Comparison of ENCODE assay signal across 33 cellular contexts in genomic region chr12:89791286-89791685, GRCh38.
"Had no signal": no experiment of that assay in that cellular context is flagged by ENCODE, and none has a peak within 500 bp of the region (broad histone marks: within the 10 kb centered on the region; RNA-seq: fewer than 3 reads in every experiment).

No MANE protein-coding gene starts in this region.

- ATAC-seq: activated naive CD4-positive, alpha-beta T cell treated with anti-CD3 and anti-CD28 coated beads, Interleukin-2, amount 50 U/mL, for 72 hours; activated T-cell treated with anti-CD3 and anti-CD28 coated beads, Interleukin-2, amount 50 U/mL, for 72 hours; effector memory CD8-positive, alpha-beta T cell; gastroesophageal sphincter; T-helper 17 cell; WTC11 had no signal

- H3K4me3 Mint-ChIP-seq: activated CD4-positive, alpha-beta memory T cell treated with anti-CD3 and anti-CD28 coated beads, Interleukin-2, amount 10 ng/mL, durations not matched to agents 7 days and 5 days; activated CD4-positive, alpha-beta T cell treated with anti-CD3 and anti-CD28 coated beads, Interleukin-2, amount 10 ng/mL, durations not matched to agents 7 days and 5 days; activated naive CD4-positive, alpha-beta T cell treated with anti-CD3 and anti-CD28 coated beads, Interleukin-2, amount 10 ng/mL, durations not matched to agents 7 days and 5 days; activated naive CD8-positive, alpha-beta T cell treated with anti-CD3 and anti-CD28 coated beads, Interleukin-2, amount 10 ng/mL, durations not matched to agents 7 days and 5 days; activated T-cell treated with anti-CD3 and anti-CD28 coated beads, Interleukin-2, amount 50 U/mL, for 24 hours; activated T-cell treated with anti-CD3 and anti-CD28 coated beads, Interleukin-2, amount 50 U/mL, for 72 hours; brain; dendritic cell treated with granulocyte-macrophage colony-stimulating factor and Interleukin-4, amounts not matched to agents 40 ng/mL and 50 ng/mL, for 4 days; effector memory CD8-positive, alpha-beta T cell; T-helper 17 cell; T-helper 2 cell treated with Interferon-gamma antibody and Interleukin-4, amounts not matched to agents 5 μg/mL and 100 μg/mL, for 36 hours; WTC11 had no signal

- H3K27me3 ChIP-seq: ascending aorta, breast epithelium, cardiac muscle cell, esophagus muscularis mucosa, gastroesophageal sphincter had no signal

- H3K4me3 ChIP-seq: ascending aorta, breast epithelium, cardiac muscle cell, coronary artery, esophagus muscularis mucosa, gastroesophageal sphincter had no signal

- H3K36me3 Mint-ChIP-seq: activated naive CD4-positive, alpha-beta T cell treated with anti-CD3 and anti-CD28 coated beads, Interleukin-2, amount 10 ng/mL, durations not matched to agents 7 days and 5 days; brain had no signal

- H3K9me3 Mint-ChIP-seq: effector memory CD8-positive, alpha-beta T cell had no signal

- H3K36me3 ChIP-seq: ascending aorta, breast epithelium, cardiac muscle cell, esophagus muscularis mucosa, gastroesophageal sphincter had no signal

- H3K27ac ChIP-seq: ascending aorta, breast epithelium, cardiac muscle cell, coronary artery, esophagus muscularis mucosa, gastroesophageal sphincter, VCaP had no signal

- DNase-seq: activated CD4-positive, alpha-beta memory T cell treated with anti-CD3 and anti-CD28 coated beads, Interleukin-2, amount 10 ng/mL, durations not matched to agents 7 days and 5 days; activated CD4-positive, alpha-beta T cell treated with anti-CD3 and anti-CD28 coated beads for 1 hour; activated CD4-positive, alpha-beta T cell treated with anti-CD3 and anti-CD28 coated beads for 4 hours; activated CD4-positive, alpha-beta T cell treated with anti-CD3 and anti-CD28 coated beads, Interleukin-2, amount 10 ng/mL, durations not matched to agents 7 days and 5 days; activated CD4-positive, alpha-beta T cell treated with anti-CD3 and anti-CD28 coated beads, Interleukin-2, amount 50 U/mL, for 4 hours; activated CD8-positive, alpha-beta memory T cell treated with anti-CD3 and anti-CD28 coated beads, Interleukin-2, amount 50 U/mL, for 48 hours; activated gamma-delta T cell; activated naive CD4-positive, alpha-beta T cell; activated naive CD4-positive, alpha-beta T cell treated with anti-CD3 and anti-CD28 coated beads, Interleukin-2, amount 10 ng/mL, durations not matched to agents 7 days and 5 days; activated naive CD8-positive, alpha-beta T cell treated with anti-CD3 and anti-CD28 coated beads, Interleukin-2, amount 10 ng/mL, durations not matched to agents 7 days and 5 days; activated T-cell treated with anti-CD3 and anti-CD28 coated beads for 4 hours; activated T-cell treated with anti-CD3 and anti-CD28 coated beads, Interleukin-2, amount 50 U/mL, for 24 hours; activated T-cell treated with anti-CD3 and anti-CD28 coated beads, Interleukin-2, amount 50 U/mL, for 72 hours; central memory CD4-positive, alpha-beta T cell; cerebellar nuclear complex; effector CD4-positive, alpha-beta T cell; effector memory CD8-positive, alpha-beta T cell; erythroblast; foreskin melanocyte; T-helper 1 cell; T-helper 17 cell had no signal

- H3K27me3 Mint-ChIP-seq: activated CD4-positive, alpha-beta memory T cell treated with anti-CD3 and anti-CD28 coated beads, Interleukin-2, amount 10 ng/mL, durations not matched to agents 7 days and 5 days; activated CD4-positive, alpha-beta T cell treated with anti-CD3 and anti-CD28 coated beads, Interleukin-2, amount 10 ng/mL, durations not matched to agents 7 days and 5 days; activated naive CD4-positive, alpha-beta T cell treated with anti-CD3 and anti-CD28 coated beads, Interleukin-2, amount 10 ng/mL, durations not matched to agents 7 days and 5 days; activated naive CD8-positive, alpha-beta T cell treated with anti-CD3 and anti-CD28 coated beads, Interleukin-2, amount 10 ng/mL, durations not matched to agents 7 days and 5 days; activated T-cell treated with anti-CD3 and anti-CD28 coated beads, Interleukin-2, amount 50 U/mL, for 24 hours; brain; dendritic cell treated with granulocyte-macrophage colony-stimulating factor and Interleukin-4, amounts not matched to agents 40 ng/mL and 50 ng/mL, for 4 days; effector memory CD8-positive, alpha-beta T cell; T-helper 17 cell had no signal

- H3K4me1 ChIP-seq: ascending aorta, breast epithelium, esophagus muscularis mucosa, gastroesophageal sphincter had no signal

- H3K4me1 Mint-ChIP-seq: activated CD4-positive, alpha-beta memory T cell treated with anti-CD3 and anti-CD28 coated beads, Interleukin-2, amount 10 ng/mL, durations not matched to agents 7 days and 5 days; brain; T-helper 17 cell; WTC11 had no signal

- H3K27ac Mint-ChIP-seq: activated CD4-positive, alpha-beta memory T cell treated with anti-CD3 and anti-CD28 coated beads, Interleukin-2, amount 10 ng/mL, durations not matched to agents 7 days and 5 days; activated CD4-positive, alpha-beta T cell treated with anti-CD3 and anti-CD28 coated beads, Interleukin-2, amount 10 ng/mL, durations not matched to agents 7 days and 5 days; activated naive CD4-positive, alpha-beta T cell treated with anti-CD3 and anti-CD28 coated beads, Interleukin-2, amount 10 ng/mL, durations not matched to agents 7 days and 5 days; activated naive CD4-positive, alpha-beta T cell treated with anti-CD3 and anti-CD28 coated beads, Interleukin-2, amount 50 U/mL, for 72 hours; activated naive CD8-positive, alpha-beta T cell treated with anti-CD3 and anti-CD28 coated beads, Interleukin-2, amount 10 ng/mL, durations not matched to agents 7 days and 5 days; activated T-cell treated with anti-CD3 and anti-CD28 coated beads, Interleukin-2, amount 50 U/mL, for 24 hours; activated T-cell treated with anti-CD3 and anti-CD28 coated beads, Interleukin-2, amount 50 U/mL, for 72 hours; brain; dendritic cell treated with granulocyte-macrophage colony-stimulating factor and Interleukin-4, amounts not matched to agents 40 ng/mL and 50 ng/mL, for 4 days; effector memory CD8-positive, alpha-beta T cell; T-helper 17 cell; T-helper 2 cell treated with Interferon-gamma antibody and Interleukin-4, amounts not matched to agents 5 μg/mL and 100 μg/mL, for 36 hours; WTC11 had no signal
